ENCODE assay signal across 32 cellular contexts in genomic region chr11:21346361-21346760, GRCh38.
"Had no signal": no experiment of that assay in that cellular context is flagged by ENCODE, and none has a peak within 500 bp of the region (broad histone marks: within the 10 kb centered on the region; RNA-seq: fewer than 3 reads in every experiment).

No MANE protein-coding gene starts in this region.

- FAIRE-seq: astrocyte, bronchial epithelial cell, endothelial cell of umbilical vein had no signal

- H3K9me3 ChIP-seq: esophagus squamous epithelium had no signal

- H3K27ac Mint-ChIP-seq: activated CD4-positive, alpha-beta T cell treated with anti-CD3 and anti-CD28 coated beads, Interleukin-2, amount 10 ng/mL, durations not matched to agents 7 days and 5 days; activated CD8-positive, alpha-beta T cell treated with anti-CD3 and anti-CD28 coated beads for 36 hours; activated naive CD8-positive, alpha-beta T cell; activated T-helper 17 cell treated with anti-CD3 and anti-CD28 coated beads, Interleukin-2, amount 50 U/mL, for 72 hours; effector memory CD8-positive, alpha-beta T cell; T-helper 17 cell; T-helper 2 cell treated with Interferon-gamma antibody and Interleukin-4, amounts not matched to agents 5 μg/mL and 100 μg/mL, for 36 hours had no signal

- H3K36me3 ChIP-seq: brain microvascular endothelial cell, esophagus squamous epithelium had no signal

- ATAC-seq: activated CD8-positive, alpha-beta T cell treated with anti-CD3 and anti-CD28 coated beads for 36 hours; activated T-cell treated with anti-CD3 and anti-CD28 coated beads, Interleukin-2, amount 50 U/mL, for 4 hours; activated T-helper 17 cell treated with anti-CD3 and anti-CD28 coated beads, Interleukin-2, amount 50 U/mL, for 72 hours; effector memory CD8-positive, alpha-beta T cell; T-helper 17 cell had no signal

- H3K4me3 Mint-ChIP-seq: activated CD4-positive, alpha-beta T cell treated with anti-CD3 and anti-CD28 coated beads, Interleukin-2, amount 10 ng/mL, durations not matched to agents 7 days and 5 days; activated CD8-positive, alpha-beta T cell treated with anti-CD3 and anti-CD28 coated beads for 36 hours; activated naive CD8-positive, alpha-beta T cell; activated T-cell treated with anti-CD3 and anti-CD28 coated beads, Interleukin-2, amount 50 U/mL, for 4 hours; activated T-helper 17 cell treated with anti-CD3 and anti-CD28 coated beads, Interleukin-2, amount 50 U/mL, for 72 hours; central memory CD8-positive, alpha-beta T cell; effector memory CD8-positive, alpha-beta T cell; T-helper 17 cell; T-helper 2 cell treated with Interferon-gamma antibody and Interleukin-4, amounts not matched to agents 5 μg/mL and 100 μg/mL, for 36 hours had no signal

- H3K4me1 Mint-ChIP-seq: activated CD4-positive, alpha-beta T cell treated with anti-CD3 and anti-CD28 coated beads, Interleukin-2, amount 10 ng/mL, durations not matched to agents 7 days and 5 days; activated T-helper 17 cell treated with anti-CD3 and anti-CD28 coated beads, Interleukin-2, amount 50 U/mL, for 72 hours; central memory CD8-positive, alpha-beta T cell; T-helper 17 cell had no signal

- H3K27me3 ChIP-seq: brain microvascular endothelial cell had no signal

- H3K27ac ChIP-seq: brain microvascular endothelial cell, epithelial cell of prostate, esophagus squamous epithelium had no signal

- H3K4me1 ChIP-seq: esophagus squamous epithelium had no signal

- H3K9me3 Mint-ChIP-seq: activated CD4-positive, alpha-beta T cell treated with anti-CD3 and anti-CD28 coated beads, Interleukin-2, amount 10 ng/mL, durations not matched to agents 7 days and 5 days had no signal

- H3K27me3 Mint-ChIP-seq: activated CD4-positive, alpha-beta T cell treated with anti-CD3 and anti-CD28 coated beads, Interleukin-2, amount 10 ng/mL, durations not matched to agents 7 days and 5 days; activated CD8-positive, alpha-beta T cell treated with anti-CD3 and anti-CD28 coated beads for 36 hours; activated naive CD8-positive, alpha-beta T cell; activated T-helper 17 cell treated with anti-CD3 and anti-CD28 coated beads, Interleukin-2, amount 50 U/mL, for 72 hours; central memory CD8-positive, alpha-beta T cell; effector memory CD8-positive, alpha-beta T cell; T-helper 17 cell had no signal

- H3K36me3 Mint-ChIP-seq: activated naive CD8-positive, alpha-beta T cell had no signal

- H3K4me3 ChIP-seq: esophagus squamous epithelium had no signal

- DNase-seq: activated CD4-positive, alpha-beta T cell treated with anti-CD3 and anti-CD28 coated beads for 1 hour; activated CD4-positive, alpha-beta T cell treated with anti-CD3 and anti-CD28 coated beads for 4 hours; activated CD4-positive, alpha-beta T cell treated with anti-CD3 and anti-CD28 coated beads, Interleukin-2, amount 10 ng/mL, durations not matched to agents 7 days and 5 days; activated CD4-positive, alpha-beta T cell treated with anti-CD3 and anti-CD28 coated beads, Interleukin-2, amount 50 U/mL, for 48 hours; activated CD8-positive, alpha-beta memory T cell treated with anti-CD3 and anti-CD28 coated beads for 24 hours; activated CD8-positive, alpha-beta T cell treated with anti-CD3 and anti-CD28 coated beads for 36 hours; activated effector memory CD4-positive, alpha-beta T cell treated with Interleukin-2 at 50 U/mL for 16 hours; activated gamma-delta T cell treated with Interleukin-2 at 50 U/mL for 16 hours; activated naive CD4-positive, alpha-beta T cell treated with anti-CD3 and anti-CD28 coated beads, Interleukin-2, amount 50 U/mL, for 16 hours; activated naive CD4-positive, alpha-beta T cell treated with Interleukin-2 at 50 U/mL for 16 hours; activated T-cell treated with anti-CD3 and anti-CD28 coated beads, Interleukin-2, amount 50 U/mL, for 4 hours; amniotic stem cell; anterior cingulate cortex; brain microvascular endothelial cell; cortex of kidney; dermis blood vessel endothelial cell; effector CD4-positive, alpha-beta T cell; effector memory CD8-positive, alpha-beta T cell; esophagus squamous epithelium; foreskin melanocyte; head of caudate nucleus; T-helper 1 cell; T-helper 17 cell; T1000 had no signal
